Comparison of ENCODE assay signal across 1 cellular context in the genomic region with DNA sequence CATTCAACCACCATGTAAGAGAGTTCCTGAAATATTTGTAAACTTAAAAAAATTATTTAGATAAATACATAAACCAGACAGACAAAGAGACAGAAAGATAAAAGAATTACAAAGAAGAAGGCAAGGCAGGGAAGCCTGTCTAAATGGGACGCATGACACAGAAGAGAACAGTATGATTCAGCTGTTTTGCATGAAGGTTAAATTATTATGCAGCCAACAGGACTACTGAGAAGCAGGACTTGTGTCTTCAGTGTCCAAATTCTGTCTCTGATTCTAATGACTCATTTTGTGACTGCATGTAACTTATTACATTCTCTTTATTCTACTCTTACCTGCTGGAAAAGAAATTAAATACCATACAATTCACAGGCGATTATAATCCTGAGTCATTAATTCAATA.
TF ChIP-seq lines count a peak whose summit lies in the region.

No MANE protein-coding gene starts in this region.

TF ChIP-seq in K562, 482 proteins besides CTCF, POLR2A, EP300 and RAD21 (continued from another document and continues in another):
- TF ChIP-seq, protein P1, sequence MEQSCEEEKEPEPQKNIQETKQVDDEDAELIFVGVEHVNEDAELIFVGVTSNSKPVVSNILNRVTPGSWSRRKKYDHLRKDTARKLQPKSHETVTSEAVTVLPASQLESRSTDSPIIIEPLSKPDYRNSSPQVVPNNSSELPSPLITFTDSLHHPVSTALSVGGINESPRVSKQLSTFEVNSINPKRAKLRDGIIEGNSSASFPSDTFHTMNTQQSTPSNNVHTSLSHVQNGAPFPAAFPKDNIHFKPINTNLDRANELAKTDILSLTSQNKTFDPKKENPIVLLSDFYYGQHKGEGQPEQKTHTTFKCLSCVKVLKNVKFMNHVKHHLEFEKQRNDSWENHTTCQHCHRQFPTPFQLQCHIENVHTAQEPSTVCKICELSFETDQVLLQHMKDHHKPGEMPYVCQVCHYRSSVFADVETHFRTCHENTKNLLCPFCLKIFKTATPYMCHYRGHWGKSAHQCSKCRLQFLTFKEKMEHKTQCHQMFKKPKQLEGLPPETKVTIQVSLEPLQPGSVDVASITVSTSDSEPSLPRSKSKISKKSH (CRISPR knock-in tag; IDR thresholded peaks at IDR 0.05), result no peak
- TF ChIP-seq ZNF280A (IDR thresholded peaks at IDR 0.05; ENCODE audit: low read depth, partially characterized antibody) (no peak), MAFG (tag; conservative IDR thresholded peaks at IDR 0.05) (peak; percentile 84), DEAF1 (CRISPR knock-in tag; IDR thresholded peaks at IDR 0.05) (no peak), SMAD3 (CRISPR knock-in tag; conservative IDR thresholded peaks at IDR 0.05) (no peak), ZNF146 (CRISPR knock-in tag; IDR thresholded peaks at IDR 0.05; ENCODE audit: unreplicated experiment) (no peak), PRMT5 (CRISPR knock-in tag; IDR thresholded peaks at IDR 0.05) (no peak), SRSF1 (IDR thresholded peaks at IDR 0.05; ENCODE audit: low read depth, low read length) (no peak), ZNF699 (CRISPR knock-in tag; IDR thresholded peaks at IDR 0.05; ENCODE audit: insufficient replicate concordance) (no peak), SUPT5H (IDR thresholded peaks at IDR 0.05) (no peak), MYC (IDR thresholded peaks at IDR 0.05; ENCODE audit: low read depth, low read length) (0 out of 2 replicates have a peak, but pooled peaks have one; percentile 20), MYC (CRISPR knock-in tag; IDR thresholded peaks at IDR 0.05; ENCODE audit: borderline replicate concordance, low read depth) (no peak), SMAD4 (CRISPR knock-in tag; conservative IDR thresholded peaks at IDR 0.05) (no peak), HNRNPH1 (optimal IDR thresholded peaks at IDR 0.05; ENCODE audit: low read depth, low read length) (no peak), MLLT1 (IDR thresholded peaks at IDR 0.05) (no peak), E2F5 (CRISPR knock-in tag; IDR thresholded peaks at IDR 0.05) (no peak), EP400 (IDR thresholded peaks at IDR 0.05) (no peak), ZNF24 (IDR thresholded peaks at IDR 0.05) (no peak), MIER1 (IDR thresholded peaks at IDR 0.05; ENCODE audit: low read depth) (no peak), RBBP5 (IDR thresholded peaks at IDR 0.05; ENCODE audit: borderline replicate concordance, insufficient read depth, low read length, poor library complexity, severe bottlenecking) (no peak), SRSF9 (IDR thresholded peaks at IDR 0.05; ENCODE audit: borderline replicate concordance, low read depth, low read length) (no peak), XRCC4 (IDR thresholded peaks at IDR 0.05; ENCODE audit: extremely low read depth, insufficient read depth, insufficient read length) (no peak), JUND (IDR thresholded peaks at IDR 0.05; ENCODE audit: borderline replicate concordance, low read depth, low read length) (peak; percentile 26; the same call in 1 of the 2 replicates), JUND (tag; IDR thresholded peaks at IDR 0.05; ENCODE audit: borderline replicate concordance, low read depth, low read length) (peak; percentile 20; the same call in 1 of the 3 replicates)
- TF ChIP-seq, protein P2, sequence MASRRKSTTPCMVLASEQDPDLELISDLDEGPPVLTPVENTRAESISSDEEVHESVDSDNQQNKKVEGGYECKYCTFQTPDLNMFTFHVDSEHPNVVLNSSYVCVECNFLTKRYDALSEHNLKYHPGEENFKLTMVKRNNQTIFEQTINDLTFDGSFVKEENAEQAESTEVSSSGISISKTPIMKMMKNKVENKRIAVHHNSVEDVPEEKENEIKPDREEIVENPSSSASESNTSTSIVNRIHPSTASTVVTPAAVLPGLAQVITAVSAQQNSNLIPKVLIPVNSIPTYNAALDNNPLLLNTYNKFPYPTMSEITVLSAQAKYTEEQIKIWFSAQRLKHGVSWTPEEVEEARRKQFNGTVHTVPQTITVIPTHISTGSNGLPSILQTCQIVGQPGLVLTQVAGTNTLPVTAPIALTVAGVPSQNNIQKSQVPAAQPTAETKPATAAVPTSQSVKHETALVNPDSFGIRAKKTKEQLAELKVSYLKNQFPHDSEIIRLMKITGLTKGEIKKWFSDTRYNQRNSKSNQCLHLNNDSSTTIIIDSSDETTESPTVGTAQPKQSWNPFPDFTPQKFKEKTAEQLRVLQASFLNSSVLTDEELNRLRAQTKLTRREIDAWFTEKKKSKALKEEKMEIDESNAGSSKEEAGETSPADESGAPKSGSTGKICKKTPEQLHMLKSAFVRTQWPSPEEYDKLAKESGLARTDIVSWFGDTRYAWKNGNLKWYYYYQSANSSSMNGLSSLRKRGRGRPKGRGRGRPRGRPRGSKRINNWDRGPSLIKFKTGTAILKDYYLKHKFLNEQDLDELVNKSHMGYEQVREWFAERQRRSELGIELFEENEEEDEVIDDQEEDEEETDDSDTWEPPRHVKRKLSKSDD (conservative IDR thresholded peaks at IDR 0.05; ENCODE audit: low read length), result no peak
- TF ChIP-seq, protein P3, sequence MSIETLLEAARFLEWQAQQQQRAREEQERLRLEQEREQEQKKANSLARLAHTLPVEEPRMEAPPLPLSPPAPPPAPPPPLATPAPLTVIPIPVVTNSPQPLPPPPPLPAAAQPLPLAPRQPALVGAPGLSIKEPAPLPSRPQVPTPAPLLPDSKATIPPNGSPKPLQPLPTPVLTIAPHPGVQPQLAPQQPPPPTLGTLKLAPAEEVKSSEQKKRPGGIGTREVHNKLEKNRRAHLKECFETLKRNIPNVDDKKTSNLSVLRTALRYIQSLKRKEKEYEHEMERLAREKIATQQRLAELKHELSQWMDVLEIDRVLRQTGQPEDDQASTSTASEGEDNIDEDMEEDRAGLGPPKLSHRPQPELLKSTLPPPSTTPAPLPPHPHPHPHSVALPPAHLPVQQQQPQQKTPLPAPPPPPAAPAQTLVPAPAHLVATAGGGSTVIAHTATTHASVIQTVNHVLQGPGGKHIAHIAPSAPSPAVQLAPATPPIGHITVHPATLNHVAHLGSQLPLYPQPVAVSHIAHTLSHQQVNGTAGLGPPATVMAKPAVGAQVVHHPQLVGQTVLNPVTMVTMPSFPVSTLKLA (conservative IDR thresholded peaks at IDR 0.05), result no peak
- TF ChIP-seq, protein P4, sequence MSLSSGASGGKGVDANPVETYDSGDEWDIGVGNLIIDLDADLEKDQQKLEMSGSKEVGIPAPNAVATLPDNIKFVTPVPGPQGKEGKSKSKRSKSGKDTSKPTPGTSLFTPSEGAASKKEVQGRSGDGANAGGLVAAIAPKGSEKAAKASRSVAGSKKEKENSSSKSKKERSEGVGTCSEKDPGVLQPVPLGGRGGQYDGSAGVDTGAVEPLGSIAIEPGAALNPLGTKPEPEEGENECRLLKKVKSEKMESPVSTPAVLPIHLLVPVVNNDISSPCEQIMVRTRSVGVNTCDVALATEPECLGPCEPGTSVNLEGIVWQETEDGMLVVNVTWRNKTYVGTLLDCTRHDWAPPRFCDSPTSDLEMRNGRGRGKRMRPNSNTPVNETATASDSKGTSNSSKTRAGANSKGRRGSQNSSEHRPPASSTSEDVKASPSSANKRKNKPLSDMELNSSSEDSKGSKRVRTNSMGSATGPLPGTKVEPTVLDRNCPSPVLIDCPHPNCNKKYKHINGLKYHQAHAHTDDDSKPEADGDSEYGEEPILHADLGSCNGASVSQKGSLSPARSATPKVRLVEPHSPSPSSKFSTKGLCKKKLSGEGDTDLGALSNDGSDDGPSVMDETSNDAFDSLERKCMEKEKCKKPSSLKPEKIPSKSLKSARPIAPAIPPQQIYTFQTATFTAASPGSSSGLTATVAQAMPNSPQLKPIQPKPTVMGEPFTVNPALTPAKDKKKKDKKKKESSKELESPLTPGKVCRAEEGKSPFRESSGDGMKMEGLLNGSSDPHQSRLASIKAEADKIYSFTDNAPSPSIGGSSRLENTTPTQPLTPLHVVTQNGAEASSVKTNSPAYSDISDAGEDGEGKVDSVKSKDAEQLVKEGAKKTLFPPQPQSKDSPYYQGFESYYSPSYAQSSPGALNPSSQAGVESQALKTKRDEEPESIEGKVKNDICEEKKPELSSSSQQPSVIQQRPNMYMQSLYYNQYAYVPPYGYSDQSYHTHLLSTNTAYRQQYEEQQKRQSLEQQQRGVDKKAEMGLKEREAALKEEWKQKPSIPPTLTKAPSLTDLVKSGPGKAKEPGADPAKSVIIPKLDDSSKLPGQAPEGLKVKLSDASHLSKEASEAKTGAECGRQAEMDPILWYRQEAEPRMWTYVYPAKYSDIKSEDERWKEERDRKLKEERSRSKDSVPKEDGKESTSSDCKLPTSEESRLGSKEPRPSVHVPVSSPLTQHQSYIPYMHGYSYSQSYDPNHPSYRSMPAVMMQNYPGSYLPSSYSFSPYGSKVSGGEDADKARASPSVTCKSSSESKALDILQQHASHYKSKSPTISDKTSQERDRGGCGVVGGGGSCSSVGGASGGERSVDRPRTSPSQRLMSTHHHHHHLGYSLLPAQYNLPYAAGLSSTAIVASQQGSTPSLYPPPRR (CRISPR knock-in tag; IDR thresholded peaks at IDR 0.05; ENCODE audit: borderline replicate concordance), result no peak
- TF ChIP-seq, protein P5, sequence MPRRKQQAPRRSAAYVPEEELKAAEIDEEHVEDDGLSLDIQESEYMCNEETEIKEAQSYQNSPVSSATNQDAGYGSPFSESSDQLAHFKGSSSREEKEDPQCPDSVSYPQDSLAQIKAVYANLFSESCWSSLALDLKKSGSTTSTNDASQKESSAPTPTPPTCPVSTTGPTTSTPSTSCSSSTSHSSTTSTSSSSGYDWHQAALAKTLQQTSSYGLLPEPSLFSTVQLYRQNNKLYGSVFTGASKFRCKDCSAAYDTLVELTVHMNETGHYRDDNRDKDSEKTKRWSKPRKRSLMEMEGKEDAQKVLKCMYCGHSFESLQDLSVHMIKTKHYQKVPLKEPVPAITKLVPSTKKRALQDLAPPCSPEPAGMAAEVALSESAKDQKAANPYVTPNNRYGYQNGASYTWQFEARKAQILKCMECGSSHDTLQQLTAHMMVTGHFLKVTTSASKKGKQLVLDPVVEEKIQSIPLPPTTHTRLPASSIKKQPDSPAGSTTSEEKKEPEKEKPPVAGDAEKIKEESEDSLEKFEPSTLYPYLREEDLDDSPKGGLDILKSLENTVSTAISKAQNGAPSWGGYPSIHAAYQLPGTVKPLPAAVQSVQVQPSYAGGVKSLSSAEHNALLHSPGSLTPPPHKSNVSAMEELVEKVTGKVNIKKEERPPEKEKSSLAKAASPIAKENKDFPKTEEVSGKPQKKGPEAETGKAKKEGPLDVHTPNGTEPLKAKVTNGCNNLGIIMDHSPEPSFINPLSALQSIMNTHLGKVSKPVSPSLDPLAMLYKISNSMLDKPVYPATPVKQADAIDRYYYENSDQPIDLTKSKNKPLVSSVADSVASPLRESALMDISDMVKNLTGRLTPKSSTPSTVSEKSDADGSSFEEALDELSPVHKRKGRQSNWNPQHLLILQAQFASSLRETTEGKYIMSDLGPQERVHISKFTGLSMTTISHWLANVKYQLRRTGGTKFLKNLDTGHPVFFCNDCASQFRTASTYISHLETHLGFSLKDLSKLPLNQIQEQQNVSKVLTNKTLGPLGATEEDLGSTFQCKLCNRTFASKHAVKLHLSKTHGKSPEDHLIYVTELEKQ (CRISPR knock-in tag; IDR thresholded peaks at IDR 0.05), result no peak
- TF ChIP-seq, protein P6, sequence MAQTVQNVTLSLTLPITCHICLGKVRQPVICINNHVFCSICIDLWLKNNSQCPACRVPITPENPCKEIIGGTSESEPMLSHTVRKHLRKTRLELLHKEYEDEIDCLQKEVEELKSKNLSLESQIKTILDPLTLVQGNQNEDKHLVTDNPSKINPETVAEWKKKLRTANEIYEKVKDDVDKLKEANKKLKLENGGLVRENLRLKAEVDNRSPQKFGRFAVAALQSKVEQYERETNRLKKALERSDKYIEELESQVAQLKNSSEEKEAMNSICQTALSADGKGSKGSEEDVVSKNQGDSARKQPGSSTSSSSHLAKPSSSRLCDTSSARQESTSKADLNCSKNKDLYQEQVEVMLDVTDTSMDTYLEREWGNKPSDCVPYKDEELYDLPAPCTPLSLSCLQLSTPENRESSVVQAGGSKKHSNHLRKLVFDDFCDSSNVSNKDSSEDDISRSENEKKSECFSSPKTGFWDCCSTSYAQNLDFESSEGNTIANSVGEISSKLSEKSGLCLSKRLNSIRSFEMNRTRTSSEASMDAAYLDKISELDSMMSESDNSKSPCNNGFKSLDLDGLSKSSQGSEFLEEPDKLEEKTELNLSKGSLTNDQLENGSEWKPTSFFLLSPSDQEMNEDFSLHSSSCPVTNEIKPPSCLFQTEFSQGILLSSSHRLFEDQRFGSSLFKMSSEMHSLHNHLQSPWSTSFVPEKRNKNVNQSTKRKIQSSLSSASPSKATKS (CRISPR knock-in tag; IDR thresholded peaks at IDR 0.05), result no peak
